In genomic region chr4:165668694-165669093, GRCh38 we compare ENCODE assay signal across 18 cellular contexts.
DNase-seq lines count a peak whose midpoint lies in the region; TF ChIP-seq lines count a peak whose summit lies in the region.
"Had no signal": no experiment of that assay in that cellular context is flagged by ENCODE, and none has a peak within 500 bp of the region (broad histone marks: within the 10 kb centered on the region; RNA-seq: fewer than 3 reads in every experiment).

No MANE protein-coding gene starts in this region.

- CTCF ChIA-PET in mammary epithelial cell (lab: Charles Lee; ENCODE audit: low non-redundant PET), result no interaction called here
- CTCF ChIA-PET in MCF 10A (lab: Yijun Ruan, JAX), result no interaction called here

- H3K4me3 Mint-ChIP-seq in MCF 10A (ENCODE audit: unreplicated experiment) (no peak overlapping the region), endodermal cell (no peak overlapping the region)
- H3K4me3 Mint-ChIP-seq: activated naive CD8-positive, alpha-beta T cell treated with anti-CD3 and anti-CD28 coated beads for 36 hours; activated T-helper 1 cell treated with anti-CD3 and anti-CD28 coated beads, Interleukin-12 subunit alpha, Interleukin-12 subunit beta, Interleukin-2, Interleukin-4 antibody, amounts not matched to agents 30 ng/mL and 10 ng/mL and 1 ng/mL, durations not matched to agents 14 hours and 24 hours and 36 hours; stimulated activated naive CD8-positive, alpha-beta T cell treated with anti-CD3 and anti-CD28 coated beads, Interleukin-15, amount 100 ng/mL, for 72 hours had no signal

- DNase-seq in mammary epithelial cell (peak; percentile 14), MCF 10A (ENCODE audit: unreplicated experiment) (no peak), endodermal cell (peak; percentile 59), kidney glomerular epithelial cell (lab: John Stamatoyannopoulos, UW) (peak; percentile 77), NCI-H2227 (lab: John Stamatoyannopoulos, UW; ENCODE audit: unreplicated experiment) (no peak), NCI-H187 treated with DMSO at 0.1 percent for 48 hours (lab: John Stamatoyannopoulos, UW) (no peak), NCI-H1436 treated with DMSO at 0.1 percent for 48 hours (lab: John Stamatoyannopoulos, UW) (no peak), uterus (no peak)
- DNase-seq: activated CD4-positive, alpha-beta T cell treated with anti-CD3 and anti-CD28 coated beads for 4 hours; activated naive CD8-positive, alpha-beta T cell treated with anti-CD3 and anti-CD28 coated beads for 36 hours; brain microvascular endothelial cell; GDM1; NCI-H2227 treated with DMSO at 0.1 percent for 48 hours; stimulated activated naive CD8-positive, alpha-beta T cell treated with anti-CD3 and anti-CD28 coated beads, Interleukin-15, amount 100 ng/mL, for 72 hours had no signal

- no peaks in the 10 kb centered on the region for H3K27me3 Mint-ChIP-seq in MCF 10A (ENCODE audit: insufficient read depth, unreplicated experiment)
- no peaks in the 10 kb centered on the region for H3K27me3 Mint-ChIP-seq in endodermal cell (ENCODE audit: insufficient read depth)
- H3K27me3 Mint-ChIP-seq: activated naive CD8-positive, alpha-beta T cell treated with anti-CD3 and anti-CD28 coated beads for 36 hours; stimulated activated naive CD8-positive, alpha-beta T cell treated with anti-CD3 and anti-CD28 coated beads, Interleukin-15, amount 100 ng/mL, for 72 hours had no signal

- no peaks in the 10 kb centered on the region for H3K4me1 Mint-ChIP-seq in MCF 10A (ENCODE audit: insufficient read depth, unreplicated experiment)
- H3K4me1 Mint-ChIP-seq in endodermal cell, result peaks cover 25% of the 10 kb centered on the region
- H3K4me1 Mint-ChIP-seq: activated naive CD8-positive, alpha-beta T cell treated with anti-CD3 and anti-CD28 coated beads for 36 hours; stimulated activated naive CD8-positive, alpha-beta T cell treated with anti-CD3 and anti-CD28 coated beads, Interleukin-15, amount 100 ng/mL, for 72 hours had no signal

- H3K4me1 ChIP-seq in mammary epithelial cell (ENCODE audit: insufficient read depth, low read length) (peaks cover 4% of the 10 kb centered on the region), endodermal cell (ENCODE audit: control insufficient read depth, insufficient read depth, low read length) (peaks cover 9% of the 10 kb centered on the region), uterus (no peaks in the 10 kb centered on the region)
- H3K4me1 ChIP-seq: BLaER1 treated with 17β-estradiol and CSF1 and Interleukin-3, amounts not matched to agents 10 nM and 100 nM; HAP-1 had no signal

- TF ChIP-seq POLR2A in uterus (IDR thresholded peaks at IDR 0.05), result no peak

- POLR2A ChIA-PET in MCF 10A (lab: Yijun Ruan, JAX), result no interaction called here

- WGBS in mammary epithelial cell (ENCODE audit: low coverage, missing lambda C conversion rate), result 50% methylated on average over 2 of the region's 2 CpGs
- WGBS in endodermal cell (ENCODE audit: insufficient coverage in 1 of 2, insufficient read length in 1 of 2), 2 experiments, result 52 to 57% methylated on average over 1 to 2 of the region's 2 CpGs

- no peak overlapping the region for H3K27ac ChIP-seq in mammary epithelial cell (ENCODE audit: insufficient read depth, low read depth, low read length)
- no peak overlapping the region for H3K27ac ChIP-seq in endodermal cell (ENCODE audit: low read depth, low read length)
- H3K27ac ChIP-seq in uterus, result no peak overlapping the region
- H3K27ac ChIP-seq: BLaER1 treated with 17β-estradiol and CSF1 and Interleukin-3, amounts not matched to agents 10 nM and 100 nM; brain microvascular endothelial cell had no signal

- no peaks in the 10 kb centered on the region for H3K9me3 ChIP-seq in mammary epithelial cell (replicated peaks; ENCODE audit: insufficient read depth, low read length)
- no peaks in the 10 kb centered on the region for H3K9me3 ChIP-seq in endodermal cell (ENCODE audit: control insufficient read depth, low read length)
- H3K9me3 ChIP-seq in uterus, result no peaks in the 10 kb centered on the region
- H3K9me3 ChIP-seq: BLaER1 treated with 17β-estradiol and CSF1 and Interleukin-3, amounts not matched to agents 10 nM and 100 nM; HAP-1 had no signal

- H3K79me2 ChIP-seq in mammary epithelial cell (ENCODE audit: insufficient read depth, low read length), result no peaks in the 10 kb centered on the region

- no peak overlapping the region for H3K27ac Mint-ChIP-seq in MCF 10A (ENCODE audit: low read depth, unreplicated experiment)
- H3K27ac Mint-ChIP-seq in endodermal cell, result peak overlapping the region; percentile 86
- H3K27ac Mint-ChIP-seq: activated naive CD8-positive, alpha-beta T cell treated with anti-CD3 and anti-CD28 coated beads for 36 hours; activated T-helper 1 cell treated with anti-CD3 and anti-CD28 coated beads, Interleukin-12 subunit alpha, Interleukin-12 subunit beta, Interleukin-2, Interleukin-4 antibody, amounts not matched to agents 30 ng/mL and 10 ng/mL and 1 ng/mL, durations not matched to agents 14 hours and 24 hours and 36 hours; stimulated activated naive CD8-positive, alpha-beta T cell treated with anti-CD3 and anti-CD28 coated beads, Interleukin-15, amount 100 ng/mL, for 72 hours had no signal

- dilution Hi-C loops in mammary epithelial cell (cut with HindIII; ENCODE audit: low sequenced_read_pairs), result no loop called here

- H3K9ac ChIP-seq in mammary epithelial cell (ENCODE audit: insufficient read depth, low read length) (no peak overlapping the region), endodermal cell (ENCODE audit: extremely low read depth, low read length, poor library complexity, severe bottlenecking) (peak overlapping the region; percentile 30)
- H3K9ac ChIP-seq: BLaER1 treated with 17β-estradiol and CSF1 and Interleukin-3, amounts not matched to agents 10 nM and 100 nM had no signal

- H4K20me1 ChIP-seq in mammary epithelial cell (ENCODE audit: insufficient read depth, low read length), result no peaks in the 10 kb centered on the region
- H4K20me1 ChIP-seq: BLaER1 treated with 17β-estradiol and CSF1 and Interleukin-3, amounts not matched to agents 10 nM and 100 nM had no signal

- peak overlapping the region; percentile 57 for H2AFZ ChIP-seq in mammary epithelial cell (ENCODE audit: low read depth, low read length)

- in situ Hi-C loops in mammary epithelial cell (cut with MboI; ENCODE audit: low sequenced_read_pairs in 2 of 2), result no loop called here

- no peak for TF ChIP-seq CTCF in mammary epithelial cell (conservative IDR thresholded peaks at IDR 0.05 in 1 of 2, IDR thresholded peaks at IDR 0.05 in 1 of 2; ENCODE audit: extremely low read depth in 1 of 2, insufficient read depth in 1 of 2, low read depth in 1 of 2, low read length in 2 of 2)
- TF ChIP-seq CTCF in MCF 10A (IDR thresholded peaks at IDR 0.05; ENCODE audit: unreplicated experiment), result no peak
- no peak for TF ChIP-seq CTCF in endodermal cell (conservative IDR thresholded peaks at IDR 0.05)
- no peak for TF ChIP-seq CTCF in uterus (IDR thresholded peaks at IDR 0.05)

- H3K27me3 ChIP-seq in mammary epithelial cell (ENCODE audit: insufficient read depth, low read length), result no peaks in the 10 kb centered on the region
- H3K27me3 ChIP-seq in endodermal cell (ENCODE audit: control insufficient read depth, insufficient read depth, low read length, poor library complexity, severe bottlenecking), result no peaks in the 10 kb centered on the region
- no peaks in the 10 kb centered on the region for H3K27me3 ChIP-seq in uterus
- H3K27me3 ChIP-seq: BLaER1 treated with 17β-estradiol and CSF1 and Interleukin-3, amounts not matched to agents 10 nM and 100 nM; brain microvascular endothelial cell had no signal

- no peak overlapping the region for H3K4me3 ChIP-seq in mammary epithelial cell (replicated peaks in 1 of 3; ENCODE audit: insufficient read depth in 1 of 3, low read depth in 2 of 3, low read length in 3 of 3)
- H3K4me3 ChIP-seq in endodermal cell (ENCODE audit: low read length), result peak overlapping the region; percentile 33
- H3K4me3 ChIP-seq in uterus, result no peak overlapping the region
- H3K4me3 ChIP-seq: BLaER1 treated with 17β-estradiol and CSF1 and Interleukin-3, amounts not matched to agents 10 nM and 100 nM; GM12878; HAP-1 had no signal

- H3K36me3 Mint-ChIP-seq in MCF 10A (ENCODE audit: insufficient read depth, unreplicated experiment) (no peaks in the 10 kb centered on the region), endodermal cell (ENCODE audit: low read depth) (no peaks in the 10 kb centered on the region)
- H3K36me3 Mint-ChIP-seq: activated naive CD8-positive, alpha-beta T cell treated with anti-CD3 and anti-CD28 coated beads for 36 hours had no signal

- intact Hi-C loops in mammary epithelial cell (cut with micrococcal nuclease) (no loop called here), MCF 10A (cut with micrococcal nuclease) (no loop called here), uterus (cut with DNase I; ENCODE audit: low total_unique reads) (no loop called here)

- H3K36me3 ChIP-seq in mammary epithelial cell (ENCODE audit: insufficient read depth, low read length), result no peaks in the 10 kb centered on the region
- H3K36me3 ChIP-seq in endodermal cell (ENCODE audit: control insufficient read depth, insufficient read depth, low read length), result no peaks in the 10 kb centered on the region
- no peaks in the 10 kb centered on the region for H3K36me3 ChIP-seq in uterus
- H3K36me3 ChIP-seq: BLaER1 treated with 17β-estradiol and CSF1 and Interleukin-3, amounts not matched to agents 10 nM and 100 nM; brain microvascular endothelial cell; HAP-1 had no signal

- no peak overlapping the region for H3K4me2 ChIP-seq in mammary epithelial cell (ENCODE audit: insufficient read depth, low read depth, low read length)
- H3K4me2 ChIP-seq: BLaER1 treated with 17β-estradiol and CSF1 and Interleukin-3, amounts not matched to agents 10 nM and 100 nM had no signal

- no TSS peak for BruUV-seq in mammary epithelial cell (replicated peaks; lab: Mats Ljungman, UMichigan)
- BruUV-seq in MCF 10A (replicated peaks; lab: Mats Ljungman, UMichigan), result no TSS peak

- no peaks in the 10 kb centered on the region for H3K9me3 Mint-ChIP-seq in MCF 10A (ENCODE audit: unreplicated experiment)
- no peaks in the 10 kb centered on the region for H3K9me3 Mint-ChIP-seq in endodermal cell
- H3K9me3 Mint-ChIP-seq: activated naive CD8-positive, alpha-beta T cell treated with anti-CD3 and anti-CD28 coated beads for 36 hours; activated T-helper 1 cell treated with anti-CD3 and anti-CD28 coated beads, Interleukin-12 subunit alpha, Interleukin-12 subunit beta, Interleukin-2, Interleukin-4 antibody, amounts not matched to agents 30 ng/mL and 10 ng/mL and 1 ng/mL, durations not matched to agents 14 hours and 24 hours and 36 hours; stimulated activated naive CD8-positive, alpha-beta T cell treated with anti-CD3 and anti-CD28 coated beads, Interleukin-15, amount 100 ng/mL, for 72 hours had no signal

Comparison
In these comparisons a context has a peak if more than half of its experiments do, and no peak if none do; other contexts are left out.
1. DNase-seq: peak in mammary epithelial cell (single experiment), endodermal cell (single experiment) and kidney glomerular epithelial cell (single experiment); none in MCF 10A (single experiment), NCI-H2227 (single experiment), NCI-H187 treated with DMSO at 0.1 percent for 48 hours (single experiment), NCI-H1436 treated with DMSO at 0.1 percent for 48 hours (single experiment) and uterus (0 of 2).